9 cellular contexts compared by ENCODE assay signal in the genomic region with DNA sequence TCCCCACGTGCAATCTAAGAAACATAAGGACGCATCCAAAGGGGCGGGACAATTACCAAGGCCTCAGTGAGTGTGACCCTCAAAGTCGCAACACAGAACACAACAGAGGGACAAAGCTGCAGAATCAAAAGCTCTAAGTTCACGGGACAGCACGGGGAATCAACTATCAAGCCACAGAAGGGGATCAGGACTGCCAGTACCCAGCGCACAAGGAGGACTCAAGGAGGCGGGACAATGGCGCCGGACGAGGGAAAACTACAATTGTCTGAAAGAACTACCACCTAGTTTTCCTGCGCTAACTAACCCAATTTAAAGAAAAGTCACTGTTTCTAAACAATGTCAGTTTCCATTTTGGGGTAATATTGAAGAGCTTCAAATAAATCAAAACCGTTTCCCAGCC. TPM values are rescaled to one million over a fixed set of nuclear protein-coding genes. Genes with fewer than 3 reads are reported as not detected.
A peak's percentile ranks its signal among the peaks of the same experiment; 100 is the strongest.
DNase-seq lines count a peak whose midpoint lies in the region; ATAC-seq and TF ChIP-seq lines count a peak whose summit lies in the region.
"Had no signal": no experiment of that assay in that cellular context is flagged by ENCODE, and none has a peak within 500 bp of the region (broad histone marks: within the 10 kb centered on the region; RNA-seq: fewer than 3 reads in every experiment).

No MANE protein-coding gene starts in this region.

- no peaks in the 10 kb centered on the region for H3K9me3 Mint-ChIP-seq in CD4-positive, alpha-beta T cell
- no peaks in the 10 kb centered on the region for H3K9me3 Mint-ChIP-seq in endothelial cell (ENCODE audit: unreplicated experiment)

- peak overlapping the region; percentile 93 for H3K4me3 Mint-ChIP-seq in CD4-positive, alpha-beta T cell
- peak overlapping the region; percentile 86 for H3K4me3 Mint-ChIP-seq in endothelial cell (ENCODE audit: unreplicated experiment)

- POLR2A ChIA-PET in CD4-positive, alpha-beta T cell (lab: Charles Lee), result interaction anchor here (1.7 to 1.9 kb wide), 4 partner anchors 10 to 326 kb away, joined by 5 to 10 read pairs (median 8); partner anchors contain the start of genes NELFA and SLBP
- POLR2A ChIA-PET in Panc1 (lab: Charles Lee), result no interaction called here

- BruUV-seq in Panc1 (replicated peaks; lab: Mats Ljungman, UMichigan), result TSS peak; percentile 92

- in situ Hi-C loops in Panc1 (cut with HindIII; ENCODE audit: low pct_unique_long_range_greater_than_20kb, low sequenced_read_pairs), result no loop called here

- no peak overlapping the region for H3K27ac ChIP-seq in CD4-positive, alpha-beta T cell (ENCODE audit: low read depth, low read length)
- H3K27ac ChIP-seq in Panc1 (ENCODE audit: low read length) (peak overlapping the region; percentile 86), psoas muscle (peak overlapping the region; percentile 84)

- TF ChIP-seq CTCF in CD4-positive, alpha-beta T cell (IDR thresholded peaks at IDR 0.05), result no peak
- no peak for TF ChIP-seq CTCF in Panc1 (IDR thresholded peaks at IDR 0.05)
- TF ChIP-seq CTCF in endothelial cell (IDR thresholded peaks at IDR 0.05; ENCODE audit: unreplicated experiment), result no peak
- no peak for TF ChIP-seq CTCF in psoas muscle (IDR thresholded peaks at IDR 0.05)

- no peak for DNase-seq in CD4-positive, alpha-beta T cell
- no peak for DNase-seq in Panc1 (ENCODE audit: low read depth, low spot score)
- no peak for DNase-seq in endothelial cell (ENCODE audit: low spot score)
- no peak for DNase-seq in psoas muscle
- DNase-seq in effector CD4-positive, alpha-beta T cell, result no peak
- DNase-seq in stimulated activated CD4-positive, alpha-beta T cell treated with anti-CD3 and anti-CD28 coated beads, Interleukin-12 subunit alpha, Interleukin-12 subunit beta, amount 100 ng/mL, for 4 hours, result no peak
- DNase-seq: NCI-H2171 had no signal

- CTCF ChIA-PET in CD4-positive, alpha-beta T cell (lab: Charles Lee), result interaction anchor here (1.1 to 1.4 kb wide), 3 partner anchors 10 to 45 kb away, joined by 3 to 6 read pairs (median 3); no protein-coding TSS in a partner anchor
- CTCF ChIA-PET in Panc1 (lab: Charles Lee), result interaction anchor here (0.5 to 0.7 kb wide), 2 partner anchors 54 to 103 kb away, joined by 3 to 7 read pairs; no protein-coding TSS in a partner anchor

- no peak for ATAC-seq in CD4-positive, alpha-beta T cell (ENCODE audit: poor library complexity)
- no peak for ATAC-seq in Panc1
- no peak for ATAC-seq in psoas muscle
- ATAC-seq in HG02759 (IDR thresholded peaks at IDR 0.05; ENCODE audit: unreplicated experiment), result no peak
- ATAC-seq in GM19035 (IDR thresholded peaks at IDR 0.05; ENCODE audit: unreplicated experiment), result no peak

- no peaks in the 10 kb centered on the region for H3K9me3 ChIP-seq in CD4-positive, alpha-beta T cell (ENCODE audit: control insufficient read depth, low read length)
- no peaks in the 10 kb centered on the region for H3K9me3 ChIP-seq in Panc1 (ENCODE audit: control insufficient read depth, insufficient read depth, low read depth, low read length)
- no peaks in the 10 kb centered on the region for H3K9me3 ChIP-seq in psoas muscle

- no peaks in the 10 kb centered on the region for H3K27me3 ChIP-seq in CD4-positive, alpha-beta T cell (ENCODE audit: control insufficient read depth, insufficient read depth, low read length)
- H3K27me3 ChIP-seq in Panc1 (ENCODE audit: control insufficient read depth, insufficient read depth, low read length) (no peaks in the 10 kb centered on the region), psoas muscle (ENCODE audit: insufficient read depth in 3 of 3, low read length in 2 of 3) (no peaks in the 10 kb centered on the region)

- H3K27ac Mint-ChIP-seq in CD4-positive, alpha-beta T cell, result peak overlapping the region; percentile 85
- peak overlapping the region; percentile 3 for H3K27ac Mint-ChIP-seq in endothelial cell (ENCODE audit: unreplicated experiment)

- peaks cover 13% of the 10 kb centered on the region for H3K4me1 Mint-ChIP-seq in CD4-positive, alpha-beta T cell (ENCODE audit: low read depth)
- H3K4me1 Mint-ChIP-seq in endothelial cell (ENCODE audit: unreplicated experiment), result no peaks in the 10 kb centered on the region

- peak overlapping the region; percentile 61 to 66 for H3K4me3 ChIP-seq in Panc1 (ENCODE audit: low read depth in 2 of 2, low read length in 2 of 2)
- peak overlapping the region; percentile 85 for H3K4me3 ChIP-seq in psoas muscle

- H3K27me3 Mint-ChIP-seq in CD4-positive, alpha-beta T cell, result no peaks in the 10 kb centered on the region
- peaks cover 4% of the 10 kb centered on the region for H3K27me3 Mint-ChIP-seq in endothelial cell (ENCODE audit: unreplicated experiment)

- intact Hi-C loops in CD4-positive, alpha-beta T cell (cut with DNase I, micrococcal nuclease), result loop anchor here (5.0 to 10.0 kb wide), 4 partner anchors 39 to 852 kb away; partner anchors contain the start of genes FAM193A (in 1 of the 2), GAK (in 1 of the 2), LETM1 (in 1 of the 2) and TACC3 (in 1 of the 2)
- intact Hi-C loops in Panc1 (cut with micrococcal nuclease; ENCODE audit: unreplicated experiment) (no loop called here), psoas muscle (cut with DNase I) (no loop called here)

- 83 to 88% (median 86%) methylated on average over 13 of the region's 13 CpGs for WGBS in psoas muscle, 3 donors

- H3K4me1 ChIP-seq in Panc1 (ENCODE audit: control insufficient read depth, insufficient read depth, low read length) (peaks cover 15% of the 10 kb centered on the region), psoas muscle (peaks cover 10% of the 10 kb centered on the region)

- no peaks in the 10 kb centered on the region for H3K36me3 Mint-ChIP-seq in CD4-positive, alpha-beta T cell (ENCODE audit: low read depth)
- H3K36me3 Mint-ChIP-seq in endothelial cell (ENCODE audit: low read depth, unreplicated experiment), result no peaks in the 10 kb centered on the region

- H3K36me3 ChIP-seq in Panc1 (ENCODE audit: control insufficient read depth, insufficient read depth, low read length) (no peaks in the 10 kb centered on the region), psoas muscle (ENCODE audit: insufficient read depth in 1 of 2, low read depth in 1 of 2) (no peaks in the 10 kb centered on the region)

RNA-seq across cellular contexts. Expression of gene FAM53A, which starts 1.3 kb away (rescaled TPM):
- total RNA-seq in CD4-positive, alpha-beta T cell, result 1 to 10 TPM in 1 of 2 experiments, under 1 TPM in 1; 0.93 to 2.4 TPM
- 7.0 TPM for total RNA-seq in Panc1 (2021; ENCODE audit: unreplicated experiment)
- polyA plus RNA-seq in Panc1 (2012; ENCODE audit: insufficient read length), result 4.6 TPM
- 1.8 TPM for total RNA-seq in endothelial cell (ENCODE audit: unreplicated experiment)
- total RNA-seq in psoas muscle, result 1 to 10 TPM in 3 of 4 donors, under 1 TPM in 1; 0.71 to 1.9 (median 1.4) TPM
- polyA plus RNA-seq in psoas muscle, result 1 to 10 TPM in 2 of 3 donors, under 1 TPM in 1; 0.76 to 1.4 (median 1.3) TPM

RNA-seq across cellular contexts. Expression of gene SLBP, which starts 29.3 kb away (rescaled TPM):
- 10 to 100 TPM; 45.8 to 47.6 TPM for total RNA-seq in CD4-positive, alpha-beta T cell
- 73.4 TPM for total RNA-seq in Panc1 (2021; ENCODE audit: unreplicated experiment)
- 81.0 TPM for polyA plus RNA-seq in Panc1 (2012; ENCODE audit: insufficient read length)
- total RNA-seq in endothelial cell (ENCODE audit: unreplicated experiment), result 33.2 TPM
- total RNA-seq in psoas muscle, result 10 to 100 TPM; 15.5 to 17.1 (median 16.2) TPM
- 10 to 100 TPM; 15.4 to 18.8 (median 18.6) TPM for polyA plus RNA-seq in psoas muscle

RNA-seq across cellular contexts. Expression of gene TMEM129, which starts 38.3 kb away (rescaled TPM):
- 10 to 100 TPM; 17.2 to 17.6 TPM for total RNA-seq in CD4-positive, alpha-beta T cell
- total RNA-seq in Panc1 (2021; ENCODE audit: unreplicated experiment) (32.6 TPM), endothelial cell (ENCODE audit: unreplicated experiment) (27.2 TPM), psoas muscle (10 to 100 TPM; 11.8 to 43.6 (median 27.0) TPM)
- polyA plus RNA-seq in Panc1 (2012; ENCODE audit: insufficient read length), result 37.6 TPM
- 10 to 100 TPM; 31.6 to 40.3 (median 32.9) TPM for polyA plus RNA-seq in psoas muscle

RNA-seq across cellular contexts. Expression of gene TACC3, which starts 38.5 kb away (rescaled TPM):
- 100 to 1,000 TPM; 123 TPM for total RNA-seq in CD4-positive, alpha-beta T cell
- total RNA-seq in Panc1 (2021; ENCODE audit: unreplicated experiment) (106 TPM), endothelial cell (ENCODE audit: unreplicated experiment) (42.2 TPM), psoas muscle (1 to 10 TPM; 2.7 to 3.5 (median 3.0) TPM)
- polyA plus RNA-seq in Panc1 (2012; ENCODE audit: insufficient read length), result 82.2 TPM
- polyA plus RNA-seq in psoas muscle, result 1 to 10 TPM; 2.2 to 4.8 (median 2.6) TPM

Comparison
In these comparisons a context has a peak if more than half of its experiments do, and no peak if none do; other contexts are left out.
1. intact Hi-C loops: an anchor here in CD4-positive, alpha-beta T cell (5.0 to 10.0 kb wide); none called in Panc1 and psoas muscle.